13 cellular contexts compared by ENCODE assay signal in the genomic region with DNA sequence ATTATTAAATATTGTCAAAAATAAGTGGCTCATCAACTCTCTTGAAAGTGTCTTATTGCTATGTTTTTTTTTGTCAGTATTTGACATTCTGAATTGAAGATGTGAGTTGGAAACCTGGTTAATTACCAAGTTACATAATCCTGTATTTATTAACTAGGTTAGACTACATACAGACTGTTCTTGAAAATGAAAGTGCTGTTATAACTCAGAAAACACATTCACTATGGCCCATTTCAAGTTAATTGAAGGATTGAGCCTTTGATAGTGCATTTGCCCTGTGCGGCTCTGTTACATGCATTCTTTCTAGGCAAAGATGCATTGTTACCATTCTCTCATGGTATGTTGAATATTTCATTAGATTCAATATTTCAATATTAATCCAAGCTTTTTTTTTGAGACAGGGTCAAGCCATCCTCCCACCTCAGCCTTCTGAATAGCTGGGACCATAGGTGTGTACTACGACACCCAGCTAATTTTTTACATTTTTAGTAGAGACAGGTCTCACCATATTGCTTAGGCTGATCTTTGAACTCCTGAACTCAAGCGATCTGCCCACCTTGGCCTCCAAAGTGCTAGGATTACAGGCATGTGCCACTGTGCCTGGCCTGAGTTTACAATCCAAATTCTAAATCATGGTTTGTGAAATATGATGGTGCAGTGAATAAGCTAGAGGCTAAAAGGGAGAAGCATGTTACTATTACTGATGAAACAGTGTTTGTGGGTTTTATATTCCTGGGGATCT. TPM values are rescaled to one million over a fixed set of nuclear protein-coding genes. Genes with fewer than 3 reads are reported as not detected.
DNase-seq lines count a peak whose midpoint lies in the region; ATAC-seq, FAIRE-seq and TF ChIP-seq lines count a peak whose summit lies in the region.
"Had no signal": no experiment of that assay in that cellular context is flagged by ENCODE, and none has a peak within 500 bp of the region (broad histone marks: within the 10 kb centered on the region; RNA-seq: fewer than 3 reads in every experiment).

No MANE protein-coding gene starts in this region.

- ATAC-seq in heart left ventricle (no peak), HG03571 (IDR thresholded peaks at IDR 0.05; ENCODE audit: unreplicated experiment) (no peak)
- ATAC-seq in activated CD4-positive, alpha-beta T cell treated with anti-CD3 and anti-CD28 coated beads for 36 hours: no peak

- 85 to 88% (median 87%) methylated on average over 3 of the region's 3 CpGs for WGBS in heart left ventricle, 4 donors

- TF ChIP-seq CTCF in left ventricle myocardium inferior (IDR thresholded peaks at IDR 0.05; ENCODE audit: borderline replicate concordance): no peak
- no peak for TF ChIP-seq CTCF in heart left ventricle (IDR thresholded peaks at IDR 0.05)
- TF ChIP-seq CTCF in nephron (IDR thresholded peaks at IDR 0.05; ENCODE audit: unreplicated experiment in 3 of 3): no peak

- no peaks in the 10 kb centered on the region for H3K27me3 Mint-ChIP-seq in nephron (ENCODE audit: low read depth)
- peaks cover 20% of the 10 kb centered on the region for H3K27me3 Mint-ChIP-seq in activated CD4-positive, alpha-beta T cell treated with anti-CD3 and anti-CD28 coated beads for 36 hours

- no peaks in the 10 kb centered on the region for H3K27me3 ChIP-seq in left ventricle myocardium inferior (ENCODE audit: low read depth)
- no peaks in the 10 kb centered on the region for H3K27me3 ChIP-seq in heart left ventricle

- POLR2A ChIA-PET in activated CD4-positive, alpha-beta T cell treated with anti-CD3 and anti-CD28 coated beads for 36 hours (lab: Charles Lee): interaction anchor here (0.6 kb wide), 1 partner anchor 91 kb away, joined by 3 read pairs; no protein-coding TSS in a partner anchor

- H3K4me1 Mint-ChIP-seq in nephron: peaks cover 42% of the 10 kb centered on the region
- H3K4me1 Mint-ChIP-seq in activated CD4-positive, alpha-beta T cell treated with anti-CD3 and anti-CD28 coated beads for 36 hours: peaks cover 17% of the 10 kb centered on the region

- H3K27ac ChIP-seq in left ventricle myocardium inferior (replicated peaks) (peak overlapping the region; percentile 13), heart left ventricle (no peak overlapping the region)
- H3K27ac ChIP-seq: C4-2B had no signal

- H3K4me3 ChIP-seq in left ventricle myocardium inferior: no peak overlapping the region
- no peak overlapping the region for H3K4me3 ChIP-seq in heart left ventricle
- H3K4me3 ChIP-seq: HAP-1 had no signal

- CTCF ChIA-PET in activated CD4-positive, alpha-beta T cell treated with anti-CD3 and anti-CD28 coated beads for 36 hours (lab: Charles Lee): interaction anchor here (0.6 to 1.2 kb wide), 5 partner anchors 22 to 205 kb away, joined by 3 to 4 read pairs (median 3); no protein-coding TSS in a partner anchor

- H3K4me1 ChIP-seq in left ventricle myocardium inferior (peaks cover 97% of the 10 kb centered on the region), heart left ventricle (peaks cover 0 to 74% (median 57%) of the 10 kb centered on the region in 12 donors)

- no peak for DNase-seq in left ventricle myocardium inferior
- DNase-seq in heart left ventricle: no peak
- DNase-seq in activated CD4-positive, alpha-beta T cell treated with anti-CD3 and anti-CD28 coated beads for 36 hours: no peak
- DNase-seq in effector CD8-positive, alpha-beta T cell (lab: John Stamatoyannopoulos, UW): no peak
- no peak for DNase-seq in epidermal melanocyte (ENCODE audit: insufficient read length, low spot score)
- DNase-seq: NCI-H1436, NCI-H2029 treated with DMSO at 0.1 percent for 48 hours, NCI-H510A treated with DMSO at 0.1 percent for 48 hours had no signal

- FAIRE-seq in islet of Langerhans (lab: Jason Lieb, UNC): peak; percentile 45

- H3K9me3 ChIP-seq in left ventricle myocardium inferior (replicated peaks) (peaks cover 7% of the 10 kb centered on the region), heart left ventricle (peaks cover 0 to 10% (median 0%) of the 10 kb centered on the region in 12 donors)
- H3K9me3 ChIP-seq: HAP-1 had no signal

- no peak overlapping the region for H3K4me3 Mint-ChIP-seq in nephron
- H3K4me3 Mint-ChIP-seq in activated CD4-positive, alpha-beta T cell treated with anti-CD3 and anti-CD28 coated beads for 36 hours: no peak overlapping the region

- TF ChIP-seq POLR2A in heart left ventricle (IDR thresholded peaks at IDR 0.05): no peak

- peak overlapping the region in 2 of 3 experiments; percentile 22 to 83 for H3K27ac Mint-ChIP-seq in nephron
- no peak overlapping the region for H3K27ac Mint-ChIP-seq in activated CD4-positive, alpha-beta T cell treated with anti-CD3 and anti-CD28 coated beads for 36 hours

- H3K36me3 ChIP-seq in left ventricle myocardium inferior (peaks cover 13% of the 10 kb centered on the region), heart left ventricle (peaks cover 0 to 29% (median 13%) of the 10 kb centered on the region in 9 donors)

- intact Hi-C loops in left ventricle myocardium inferior (cut with micrococcal nuclease): no loop called here
- intact Hi-C loops in heart left ventricle (cut with DNase I): no loop called here
- intact Hi-C loops in activated CD4-positive, alpha-beta T cell treated with anti-CD3 and anti-CD28 coated beads for 36 hours (cut with DNase I, micrococcal nuclease): no loop called here

- peaks cover 6% of the 10 kb centered on the region for H3K9me3 Mint-ChIP-seq in nephron
- H3K9me3 Mint-ChIP-seq in activated CD4-positive, alpha-beta T cell treated with anti-CD3 and anti-CD28 coated beads for 36 hours (ENCODE audit: low read depth): peaks cover 3% of the 10 kb centered on the region

- peaks cover 56% of the 10 kb centered on the region for H3K36me3 Mint-ChIP-seq in nephron (ENCODE audit: low read depth)
- peaks cover 8% of the 10 kb centered on the region for H3K36me3 Mint-ChIP-seq in activated CD4-positive, alpha-beta T cell treated with anti-CD3 and anti-CD28 coated beads for 36 hours (ENCODE audit: low read depth)

RNA-seq across cellular contexts. Expression of gene CTNNA1, which starts 10.0 kb away (rescaled TPM):
- 341 TPM for total RNA-seq in left ventricle myocardium inferior
- total RNA-seq in heart left ventricle: 100 to 1,000 TPM; 331 to 460 (median 410) TPM
- polyA plus RNA-seq in heart left ventricle: 100 to 1,000 TPM; 140 to 282 TPM
- total RNA-seq in activated CD4-positive, alpha-beta T cell treated with anti-CD3 and anti-CD28 coated beads for 36 hours: 10 to 100 TPM; 78.8 to 86.7 TPM
